ENCODE assay signal across 8 cellular contexts in genomic region chr1:154607748-154608521, GRCh38. TPM values are rescaled to one million over a fixed set of nuclear protein-coding genes. Genes with fewer than 3 reads are reported as not detected.
DNase-seq lines count a peak whose midpoint lies in the region; ATAC-seq, FAIRE-seq and TF ChIP-seq lines count a peak whose summit lies in the region.

Gene ADAR (minus strand): TSS chr1:154608186. CDS start chr1:154608006, 180 bp downstream.

- peak within 1 kb of the TSS; percentile 99 for H3K4me3 Mint-ChIP-seq in T-helper 17 cell

- peaks cover 12% of the 10 kb centered on the region for H3K36me3 Mint-ChIP-seq in T-helper 17 cell (ENCODE audit: low read depth)

- ATAC-seq in HG02642 (IDR thresholded peaks at IDR 0.05; ENCODE audit: poor library complexity, unreplicated experiment), result peak; percentile 71
- peak; percentile 85 for ATAC-seq in T-helper 17 cell
- ATAC-seq in left ventricle myocardium superior, result peak; percentile 93

- no peak for TF ChIP-seq CTCF in GM10266 (IDR thresholded peaks at IDR 0.05; ENCODE audit: control insufficient read depth, insufficient read depth, low read depth, missing control alignments)

- no peaks in the 10 kb centered on the region for H3K9me3 ChIP-seq in T-helper 17 cell (ENCODE audit: control insufficient read depth, low read length, poor library complexity, severe bottlenecking)

- no peaks in the 10 kb centered on the region for H3K27me3 Mint-ChIP-seq in T-helper 17 cell

- peak within 1 kb of the TSS; percentile 98 for H3K27ac Mint-ChIP-seq in T-helper 17 cell

- intact Hi-C loops in left ventricle myocardium superior (cut with micrococcal nuclease), result no loop called here

- FAIRE-seq in urothelium cell line (lab: Jason Lieb, UNC), result no peak

- DNase-seq in GM10266 (ENCODE audit: extremely low spot score) (peak; percentile 90), NCI-H128 (lab: John Stamatoyannopoulos, UW; ENCODE audit: unreplicated experiment) (peak; percentile 46), T-helper 17 cell (peak; percentile 79 to 85 (median 82)), amniotic stem cell (lab: John Stamatoyannopoulos, UW) (peak; percentile 92), left ventricle myocardium superior (peak; percentile 90), pulmonary artery endothelial cell (ENCODE audit: low read depth, low spot score) (peak; percentile 92), urothelium cell line (ENCODE audit: low spot score) (peak; percentile 83)

- peaks cover 62% of the 10 kb centered on the region for H3K4me1 Mint-ChIP-seq in T-helper 17 cell

RNA-seq across cellular contexts. Expression of gene ADAR, which starts in this region (rescaled TPM):
- total RNA-seq in T-helper 17 cell, result 100 to 1,000 TPM; 197 to 231 TPM
- total RNA-seq in left ventricle myocardium superior, result 61.3 TPM
- total RNA-seq in pulmonary artery endothelial cell, result 81.5 and 107 TPM in 2 replicates

Comparison
In these comparisons a context has a peak if more than half of its experiments do, and no peak if none do; other contexts are left out.
1. Peak in every context shown above with its lines: DNase-seq and ATAC-seq.